In genomic region chr21:19228241-19228640, GRCh38 we compare ENCODE assay signal across 11 cellular contexts.
"Had no signal": no experiment of that assay in that cellular context is flagged by ENCODE, and none has a peak within 500 bp of the region (broad histone marks: within the 10 kb centered on the region; RNA-seq: fewer than 3 reads in every experiment).

No MANE protein-coding gene starts in this region.

- H3K27ac Mint-ChIP-seq: activated CD4-positive, alpha-beta memory T cell treated with anti-CD3 and anti-CD28 coated beads for 36 hours; activated naive CD8-positive, alpha-beta T cell treated with anti-CD3 and anti-CD28 coated beads for 36 hours; stimulated activated naive CD8-positive, alpha-beta T cell treated with anti-CD3 and anti-CD28 coated beads, Interleukin-15, amount 100 ng/mL, for 72 hours had no signal

- H3K4me3 Mint-ChIP-seq: activated CD4-positive, alpha-beta memory T cell treated with anti-CD3 and anti-CD28 coated beads for 36 hours; activated naive CD8-positive, alpha-beta T cell treated with anti-CD3 and anti-CD28 coated beads for 36 hours; stimulated activated naive CD8-positive, alpha-beta T cell treated with anti-CD3 and anti-CD28 coated beads, Interleukin-15, amount 100 ng/mL, for 72 hours had no signal

- DNase-seq: activated CD4-positive, alpha-beta memory T cell treated with anti-CD3 and anti-CD28 coated beads for 36 hours; activated gamma-delta T cell; activated naive CD8-positive, alpha-beta T cell treated with anti-CD3 and anti-CD28 coated beads for 36 hours; activated T-cell treated with anti-CD3 and anti-CD28 coated beads, Interleukin-2, amount 50 U/mL, for 48 hours; foreskin keratinocyte; head of caudate nucleus; left ventricle myocardium inferior; mesendoderm; stimulated activated CD4-positive, alpha-beta T cell treated with anti-CD3 and anti-CD28 coated beads, Interleukin-2, amount 100 ng/mL, for 48 hours; stimulated activated naive CD8-positive, alpha-beta T cell treated with anti-CD3 and anti-CD28 coated beads, Interleukin-15, amount 100 ng/mL, for 72 hours; testis had no signal

- H3K27me3 Mint-ChIP-seq: activated CD4-positive, alpha-beta memory T cell treated with anti-CD3 and anti-CD28 coated beads for 36 hours; activated naive CD8-positive, alpha-beta T cell treated with anti-CD3 and anti-CD28 coated beads for 36 hours; stimulated activated naive CD8-positive, alpha-beta T cell treated with anti-CD3 and anti-CD28 coated beads, Interleukin-15, amount 100 ng/mL, for 72 hours had no signal

- H3K4me1 Mint-ChIP-seq: activated naive CD8-positive, alpha-beta T cell treated with anti-CD3 and anti-CD28 coated beads for 36 hours; stimulated activated naive CD8-positive, alpha-beta T cell treated with anti-CD3 and anti-CD28 coated beads, Interleukin-15, amount 100 ng/mL, for 72 hours had no signal

- H3K36me3 Mint-ChIP-seq: activated CD4-positive, alpha-beta memory T cell treated with anti-CD3 and anti-CD28 coated beads for 36 hours; activated naive CD8-positive, alpha-beta T cell treated with anti-CD3 and anti-CD28 coated beads for 36 hours had no signal
